ENCODE assay signal across 8 cellular contexts in the genomic region with DNA sequence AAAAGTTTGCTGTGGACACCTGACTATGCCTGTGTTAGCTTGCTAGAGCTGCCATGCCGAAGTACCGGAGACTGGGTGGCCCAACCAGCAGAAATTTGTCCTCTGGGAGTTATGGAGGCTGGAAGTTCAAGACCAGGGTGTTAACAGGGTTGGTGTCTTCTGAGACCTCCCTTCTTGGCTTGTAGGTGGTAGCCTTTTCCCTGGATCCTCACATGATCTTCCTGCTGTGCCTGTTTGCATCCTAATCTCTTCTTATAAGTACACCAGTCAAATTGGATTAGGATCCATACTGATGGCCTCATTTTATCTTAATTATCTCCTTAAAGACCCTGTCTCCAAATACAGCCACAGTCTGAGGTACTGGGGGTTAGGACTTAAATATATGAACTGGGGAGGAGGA. TPM values are rescaled to one million over a fixed set of nuclear protein-coding genes. Genes with fewer than 3 reads are reported as not detected.
DNase-seq lines count a peak whose midpoint lies in the region; ATAC-seq and TF ChIP-seq lines count a peak whose summit lies in the region.

No MANE protein-coding gene starts in this region.

- ATAC-seq in sciatic nerve (no peak), HG02571 (IDR thresholded peaks at IDR 0.05; ENCODE audit: unreplicated experiment) (no peak)

- intact Hi-C loops in sciatic nerve (cut with DNase I) = no loop called here

- TF ChIP-seq CTCF in GM12875 (IDR thresholded peaks at IDR 0.05; ENCODE audit: borderline replicate concordance, insufficient read depth, low read depth, low read length) (no peak), fibroblast of villous mesenchyme (IDR thresholded peaks at IDR 0.05; ENCODE audit: insufficient read depth, low read depth, low read length) (no peak)

- peak overlapping the region; percentile 85 for H3K4me3 ChIP-seq in GM12875 (ENCODE audit: low read depth, low read length)
- H3K4me3 ChIP-seq in fibroblast of villous mesenchyme (ENCODE audit: low read depth, low read length) = peak overlapping the region; percentile 75

- DNase-seq in SK-N-DZ (ENCODE audit: low spot score) (peak; percentile 22), fibroblast of villous mesenchyme (ENCODE audit: low read depth) (no peak), sciatic nerve (ENCODE audit: low spot score) (peak; percentile 30), NCI-H2196 (lab: John Stamatoyannopoulos, UW; ENCODE audit: unreplicated experiment) (no peak), NCI-H526 treated with DMSO at 0.1 percent for 48 hours (lab: John Stamatoyannopoulos, UW) (no peak)
- no peak for DNase-seq in stimulated activated naive CD4-positive, alpha-beta T cell (lab: John Stamatoyannopoulos, UW)

RNA-seq across cellular contexts. Expression of gene TMEM177, which starts 0.8 kb away (rescaled TPM):
- 24.4 and 26.3 TPM in 2 replicates for polyA plus RNA-seq in SK-N-DZ (2014; cell fraction: cytosol; rRNA removed)
- 16.9 and 17.7 TPM in 2 replicates for polyA plus RNA-seq in SK-N-DZ (2014; cell fraction: nucleus; rRNA removed)
- total RNA-seq in fibroblast of villous mesenchyme (5.8 and 10.4 TPM in 2 replicates), sciatic nerve (8.2 TPM)

Comparison
In these comparisons a context has a peak if more than half of its experiments do, and no peak if none do; other contexts are left out.
1. DNase-seq: peak in SK-N-DZ (single experiment) and sciatic nerve (single experiment); none in fibroblast of villous mesenchyme (single experiment), NCI-H2196 (single experiment), stimulated activated naive CD4-positive, alpha-beta T cell (0 of 6) and NCI-H526 treated with DMSO at 0.1 percent for 48 hours (single experiment).